1 cellular context compared by ENCODE assay signal in genomic region chr9:2838356-2838983, GRCh38.
TF ChIP-seq lines count a peak whose summit lies in the region.

No MANE protein-coding gene starts in this region.

TF ChIP-seq in GM12878, 131 proteins besides CTCF, POLR2A, EP300 and RAD21:
- TF ChIP-seq PRDM15 (CRISPR knock-in tag; IDR thresholded peaks at IDR 0.05) (no peak), SMAD5 (IDR thresholded peaks at IDR 0.05; ENCODE audit: low read depth) (no peak), NR2F1 (conservative IDR thresholded peaks at IDR 0.05) (no peak), DPF2 (IDR thresholded peaks at IDR 0.05) (no peak), HDAC2 (IDR thresholded peaks at IDR 0.05) (no peak), CREM (IDR thresholded peaks at IDR 0.05; ENCODE audit: low read depth) (no peak), SP1 (IDR thresholded peaks at IDR 0.05; ENCODE audit: low read depth, low read length) (no peak), EED (IDR thresholded peaks at IDR 0.05; ENCODE audit: low read depth) (no peak), POLR2AphosphoS5 (IDR thresholded peaks at IDR 0.05; ENCODE audit: low read length) (no peak), BCL11A (IDR thresholded peaks at IDR 0.05; ENCODE audit: low read depth, low read length) (no peak), RELB (IDR thresholded peaks at IDR 0.05; ENCODE audit: low read depth) (no peak), IKZF2 (IDR thresholded peaks at IDR 0.05) (no peak), CHD2 (IDR thresholded peaks at IDR 0.05; ENCODE audit: borderline replicate concordance, low read depth, low read length) (no peak), ELK1 (IDR thresholded peaks at IDR 0.05; ENCODE audit: low read depth, low read length) (no peak)
